17 cellular contexts compared by ENCODE assay signal in the genomic region with DNA sequence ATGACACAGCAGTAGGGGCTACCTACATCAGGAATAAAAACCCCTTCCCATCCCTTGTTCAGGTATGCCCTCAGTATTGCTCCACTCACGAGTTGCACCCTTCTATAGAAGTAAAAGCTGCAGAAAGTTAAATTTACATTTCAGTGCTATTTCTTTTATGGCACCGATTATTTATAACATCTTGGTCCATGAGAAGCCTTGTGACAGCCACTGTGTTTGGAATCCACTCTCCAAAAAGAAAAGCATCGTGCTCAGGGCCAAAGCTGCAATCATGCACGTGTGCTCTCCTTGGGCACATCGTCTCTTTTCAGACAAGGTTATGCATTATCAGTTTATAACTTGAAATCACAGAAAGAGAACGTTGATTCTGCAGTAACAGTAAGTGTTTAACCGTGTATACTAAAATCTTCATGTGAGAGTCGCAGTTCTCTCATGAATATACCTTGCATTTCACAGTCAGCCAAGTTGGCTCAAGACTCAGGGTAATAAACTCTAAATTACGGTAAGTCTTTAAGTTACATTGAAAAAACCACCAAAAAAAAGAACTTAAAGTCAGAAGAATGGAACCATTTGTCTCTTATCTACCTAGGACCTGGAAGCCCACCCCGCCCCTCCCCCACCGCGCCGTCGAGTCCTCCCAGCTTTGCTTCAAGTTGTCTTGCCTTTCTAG.
DNase-seq lines count a peak whose midpoint lies in the region; ATAC-seq and TF ChIP-seq lines count a peak whose summit lies in the region.
"Had no signal": no experiment of that assay in that cellular context is flagged by ENCODE, and none has a peak within 500 bp of the region (broad histone marks: within the 10 kb centered on the region; RNA-seq: fewer than 3 reads in every experiment).

No MANE protein-coding gene starts in this region.

- CTCF ChIA-PET in CD8-positive, alpha-beta memory T cell (lab: Charles Lee): no interaction called here

- H3K36me3 ChIP-seq in KOPT-K1 (ENCODE audit: insufficient read depth, low read length): no peaks in the 10 kb centered on the region
- H3K36me3 ChIP-seq in CD8-positive, alpha-beta memory T cell (ENCODE audit: insufficient read depth, low read length): no peaks in the 10 kb centered on the region
- H3K36me3 ChIP-seq: BLaER1, heart left ventricle, neutrophil, prostate gland had no signal

- no peaks in the 10 kb centered on the region for H3K27me3 Mint-ChIP-seq in activated T-cell treated with anti-CD3 and anti-CD28 coated beads, Interleukin-2, amount 50 U/mL, for 72 hours (ENCODE audit: low read depth)
- H3K27me3 Mint-ChIP-seq in activated T-cell treated with anti-CD3 and anti-CD28 coated beads, Interleukin-2, amount 50 U/mL, for 4 hours (ENCODE audit: low read depth): peaks cover 2% of the 10 kb centered on the region
- H3K27me3 Mint-ChIP-seq in activated naive CD8-positive, alpha-beta T cell treated with anti-CD3 and anti-CD28 coated beads, Interleukin-2, amount 50 U/mL, for 24 hours: peaks cover 6% of the 10 kb centered on the region
- H3K27me3 Mint-ChIP-seq in nephron (ENCODE audit: low read depth): peaks cover 18% of the 10 kb centered on the region
- peaks cover 11 to 35% of the 10 kb centered on the region in 2 donors for H3K27me3 Mint-ChIP-seq in CD8-positive, alpha-beta memory T cell
- H3K27me3 Mint-ChIP-seq: brain had no signal

- peak overlapping the region; percentile 12 for H3K27ac Mint-ChIP-seq in activated T-cell treated with anti-CD3 and anti-CD28 coated beads, Interleukin-2, amount 50 U/mL, for 72 hours
- peak overlapping the region; percentile 80 for H3K27ac Mint-ChIP-seq in activated naive CD8-positive, alpha-beta T cell treated with anti-CD3 and anti-CD28 coated beads, Interleukin-2, amount 50 U/mL, for 24 hours
- peak overlapping the region in 2 of 3 experiments; percentile 5 to 78 for H3K27ac Mint-ChIP-seq in nephron
- no peak overlapping the region for H3K27ac Mint-ChIP-seq in CD8-positive, alpha-beta memory T cell

- peak overlapping the region; percentile 89 for H3K27ac ChIP-seq in KOPT-K1 (ENCODE audit: low read depth, low read length, poor library complexity, severe bottlenecking)
- H3K27ac ChIP-seq in CD8-positive, alpha-beta memory T cell (ENCODE audit: low read depth, low read length): no peak overlapping the region
- H3K27ac ChIP-seq: BLaER1, heart left ventricle, neutrophil, prostate gland had no signal

- no peak for DNase-seq in activated T-cell treated with anti-CD3 and anti-CD28 coated beads, Interleukin-2, amount 50 U/mL, for 72 hours
- DNase-seq in activated T-cell treated with anti-CD3 and anti-CD28 coated beads, Interleukin-2, amount 50 U/mL, for 4 hours: no peak
- no peak for DNase-seq in activated naive CD8-positive, alpha-beta T cell treated with anti-CD3 and anti-CD28 coated beads, Interleukin-2, amount 50 U/mL, for 24 hours
- no peak for DNase-seq in NCI-H2227 (lab: John Stamatoyannopoulos, UW; ENCODE audit: unreplicated experiment)
- DNase-seq in CD8-positive, alpha-beta memory T cell: no peak
- DNase-seq: heart left ventricle, left colon, NCI-H1436, NCI-H446 had no signal

- no peak overlapping the region for H3K4me3 ChIP-seq in CD8-positive, alpha-beta memory T cell (ENCODE audit: low read length)
- H3K4me3 ChIP-seq: BLaER1, heart left ventricle, prostate gland had no signal

- no peaks in the 10 kb centered on the region for H3K27me3 ChIP-seq in CD8-positive, alpha-beta memory T cell (ENCODE audit: insufficient read depth, low read length, poor library complexity, severe bottlenecking)
- H3K27me3 ChIP-seq: BLaER1 had no signal

- peak overlapping the region; percentile 53 to 75 for H3K4me3 Mint-ChIP-seq in activated T-cell treated with anti-CD3 and anti-CD28 coated beads, Interleukin-2, amount 50 U/mL, for 72 hours
- H3K4me3 Mint-ChIP-seq in activated T-cell treated with anti-CD3 and anti-CD28 coated beads, Interleukin-2, amount 50 U/mL, for 4 hours: no peak overlapping the region
- no peak overlapping the region for H3K4me3 Mint-ChIP-seq in activated naive CD8-positive, alpha-beta T cell treated with anti-CD3 and anti-CD28 coated beads, Interleukin-2, amount 50 U/mL, for 24 hours
- no peak overlapping the region for H3K4me3 Mint-ChIP-seq in nephron
- H3K4me3 Mint-ChIP-seq in CD8-positive, alpha-beta memory T cell: no peak overlapping the region
- H3K4me3 Mint-ChIP-seq: brain had no signal

- no peak for ATAC-seq in activated T-cell treated with anti-CD3 and anti-CD28 coated beads, Interleukin-2, amount 50 U/mL, for 72 hours (replicated peaks in 1 of 2)
- ATAC-seq in activated T-cell treated with anti-CD3 and anti-CD28 coated beads, Interleukin-2, amount 50 U/mL, for 4 hours: no peak
- no peak for ATAC-seq in activated naive CD8-positive, alpha-beta T cell treated with anti-CD3 and anti-CD28 coated beads, Interleukin-2, amount 50 U/mL, for 24 hours
- no peak for ATAC-seq in HG03354 (IDR thresholded peaks at IDR 0.05; ENCODE audit: poor library complexity, severe bottlenecking, unreplicated experiment)
- ATAC-seq: heart left ventricle, Right ventricle myocardium inferior had no signal

- peaks cover 0 to 2% of the 10 kb centered on the region in 2 donors for H3K36me3 Mint-ChIP-seq in activated T-cell treated with anti-CD3 and anti-CD28 coated beads, Interleukin-2, amount 50 U/mL, for 72 hours (ENCODE audit: insufficient read depth in 2 of 2)
- H3K36me3 Mint-ChIP-seq in activated T-cell treated with anti-CD3 and anti-CD28 coated beads, Interleukin-2, amount 50 U/mL, for 4 hours (ENCODE audit: insufficient read depth): no peaks in the 10 kb centered on the region
- peaks cover 1% of the 10 kb centered on the region for H3K36me3 Mint-ChIP-seq in activated naive CD8-positive, alpha-beta T cell treated with anti-CD3 and anti-CD28 coated beads, Interleukin-2, amount 50 U/mL, for 24 hours (ENCODE audit: low read depth)
- H3K36me3 Mint-ChIP-seq in nephron (ENCODE audit: low read depth): no peaks in the 10 kb centered on the region
- no peaks in the 10 kb centered on the region for H3K36me3 Mint-ChIP-seq in CD8-positive, alpha-beta memory T cell
- H3K36me3 Mint-ChIP-seq: brain had no signal

- H3K4me1 ChIP-seq in CD8-positive, alpha-beta memory T cell (ENCODE audit: insufficient read depth, low read length): no peaks in the 10 kb centered on the region
- H3K4me1 ChIP-seq: heart left ventricle, prostate gland had no signal

- POLR2A ChIA-PET in CD8-positive, alpha-beta memory T cell (lab: Charles Lee): no interaction called here

- H3K4me1 Mint-ChIP-seq in activated T-cell treated with anti-CD3 and anti-CD28 coated beads, Interleukin-2, amount 50 U/mL, for 72 hours (ENCODE audit: low read depth): peaks cover 75% of the 10 kb centered on the region
- peaks cover 34% of the 10 kb centered on the region for H3K4me1 Mint-ChIP-seq in activated T-cell treated with anti-CD3 and anti-CD28 coated beads, Interleukin-2, amount 50 U/mL, for 4 hours (ENCODE audit: low read depth)
- H3K4me1 Mint-ChIP-seq in activated naive CD8-positive, alpha-beta T cell treated with anti-CD3 and anti-CD28 coated beads, Interleukin-2, amount 50 U/mL, for 24 hours: peaks cover 46% of the 10 kb centered on the region
- no peaks in the 10 kb centered on the region for H3K4me1 Mint-ChIP-seq in nephron
- H3K4me1 Mint-ChIP-seq in CD8-positive, alpha-beta memory T cell: peaks cover 0 to 2% (median 2%) of the 10 kb centered on the region in 3 donors
- H3K4me1 Mint-ChIP-seq: brain had no signal

- peaks cover 2% of the 10 kb centered on the region in 2 donors for H3K9me3 Mint-ChIP-seq in activated T-cell treated with anti-CD3 and anti-CD28 coated beads, Interleukin-2, amount 50 U/mL, for 72 hours
- H3K9me3 Mint-ChIP-seq in activated T-cell treated with anti-CD3 and anti-CD28 coated beads, Interleukin-2, amount 50 U/mL, for 4 hours: no peaks in the 10 kb centered on the region
- peaks cover 3% of the 10 kb centered on the region for H3K9me3 Mint-ChIP-seq in activated naive CD8-positive, alpha-beta T cell treated with anti-CD3 and anti-CD28 coated beads, Interleukin-2, amount 50 U/mL, for 24 hours
- no peaks in the 10 kb centered on the region for H3K9me3 Mint-ChIP-seq in nephron
- peaks cover 0 to 4% (median 0%) of the 10 kb centered on the region in 5 donors for H3K9me3 Mint-ChIP-seq in CD8-positive, alpha-beta memory T cell

- TF ChIP-seq CTCF in nephron (IDR thresholded peaks at IDR 0.05; ENCODE audit: unreplicated experiment in 3 of 3): no peak

- peaks cover 41% of the 10 kb centered on the region for H3K9me3 ChIP-seq in KOPT-K1 (ENCODE audit: insufficient read depth, low read length, poor library complexity, severe bottlenecking)
- no peaks in the 10 kb centered on the region for H3K9me3 ChIP-seq in CD8-positive, alpha-beta memory T cell (ENCODE audit: low read length)
- H3K9me3 ChIP-seq: heart left ventricle, neutrophil, prostate gland had no signal

Comparison
In these comparisons a context has a peak if more than half of its experiments do, and no peak if none do; other contexts are left out.
1. H3K4me3 Mint-ChIP-seq: peak in activated T-cell treated with anti-CD3 and anti-CD28 coated beads, Interleukin-2, amount 50 U/mL, for 72 hours (2 of 2); none in activated T-cell treated with anti-CD3 and anti-CD28 coated beads, Interleukin-2, amount 50 U/mL, for 4 hours (single experiment), activated naive CD8-positive, alpha-beta T cell treated with anti-CD3 and anti-CD28 coated beads, Interleukin-2, amount 50 U/mL, for 24 hours (single experiment), nephron (0 of 3) and CD8-positive, alpha-beta memory T cell (0 of 7).
2. H3K27ac Mint-ChIP-seq: peak in activated T-cell treated with anti-CD3 and anti-CD28 coated beads, Interleukin-2, amount 50 U/mL, for 72 hours (single experiment), activated naive CD8-positive, alpha-beta T cell treated with anti-CD3 and anti-CD28 coated beads, Interleukin-2, amount 50 U/mL, for 24 hours (single experiment) and nephron (2 of 3); none in CD8-positive, alpha-beta memory T cell (0 of 8).